8 cellular contexts compared by ENCODE assay signal in genomic region chr15:50685191-50685975, GRCh38. TPM values are rescaled to one million over a fixed set of nuclear protein-coding genes. Genes with fewer than 3 reads are reported as not detected.
DNase-seq lines count a peak whose midpoint lies in the region; ATAC-seq and TF ChIP-seq lines count a peak whose summit lies in the region.

No MANE protein-coding gene starts in this region.

- no peaks in the 10 kb centered on the region for H3K27me3 Mint-ChIP-seq in CD4-positive, alpha-beta T cell
- no peaks in the 10 kb centered on the region for H3K27me3 Mint-ChIP-seq in natural killer cell treated with Interleukin-12 subunit alpha and Interleukin-12 subunit beta and Interleukin-15 and Interleukin-18, amount 100 ng/mL, for 72 hours

- H3K4me3 Mint-ChIP-seq in CD4-positive, alpha-beta T cell = peak overlapping the region; percentile 100
- peak overlapping the region; percentile 85 for H3K4me3 Mint-ChIP-seq in natural killer cell treated with Interleukin-12 subunit alpha and Interleukin-12 subunit beta and Interleukin-15 and Interleukin-18, amount 100 ng/mL, for 72 hours

- peaks cover 16% of the 10 kb centered on the region for H3K4me1 ChIP-seq in ectodermal cell (ENCODE audit: control insufficient read depth, insufficient read depth, low read length)

- no peak for ATAC-seq in CD4-positive, alpha-beta T cell (ENCODE audit: poor library complexity)
- ATAC-seq in natural killer cell treated with Interleukin-12 subunit alpha and Interleukin-12 subunit beta and Interleukin-15 and Interleukin-18, amount 100 ng/mL, for 72 hours = no peak
- ATAC-seq in HG02884 (IDR thresholded peaks at IDR 0.05; ENCODE audit: unreplicated experiment) (no peak), GM21423 (IDR thresholded peaks at IDR 0.05; ENCODE audit: unreplicated experiment) (no peak)

- CTCF ChIA-PET in CD4-positive, alpha-beta T cell (lab: Charles Lee) = interaction anchor here (1.5 kb wide), 1 partner anchor 9 kb away, joined by 5 read pairs; no protein-coding TSS in a partner anchor

- peak overlapping the region; percentile 98 for H3K27ac Mint-ChIP-seq in CD4-positive, alpha-beta T cell
- peak overlapping the region; percentile 84 to 95 for H3K27ac Mint-ChIP-seq in natural killer cell treated with Interleukin-12 subunit alpha and Interleukin-12 subunit beta and Interleukin-15 and Interleukin-18, amount 100 ng/mL, for 72 hours

- peak overlapping the region; percentile 96 for H3K4me3 ChIP-seq in ectodermal cell (ENCODE audit: insufficient read depth, low read depth, low read length)

- H3K27ac ChIP-seq in CD4-positive, alpha-beta T cell (ENCODE audit: low read depth, low read length) = peak overlapping the region; percentile 95
- no peak overlapping the region for H3K27ac ChIP-seq in ectodermal cell (ENCODE audit: insufficient read depth, low read depth, low read length, poor library complexity, severe bottlenecking)

- TF ChIP-seq CTCF in CD4-positive, alpha-beta T cell (IDR thresholded peaks at IDR 0.05) = no peak

- 33 to 41% methylated on average over 21 to 22 of the region's 22 CpGs for WGBS in ectodermal cell, 2 experiments

- peaks cover 71% of the 10 kb centered on the region for H3K4me1 Mint-ChIP-seq in CD4-positive, alpha-beta T cell (ENCODE audit: low read depth)
- H3K4me1 Mint-ChIP-seq in natural killer cell treated with Interleukin-12 subunit alpha and Interleukin-12 subunit beta and Interleukin-15 and Interleukin-18, amount 100 ng/mL, for 72 hours (ENCODE audit: low read depth in 2 of 2) = peaks cover 46 to 48% of the 10 kb centered on the region in 2 donors

- no peak for DNase-seq in CD4-positive, alpha-beta T cell
- DNase-seq in NCI-H526 (lab: John Stamatoyannopoulos, UW) (peak; percentile 3 to 16), NCI-H1417 treated with DMSO at 0.1 percent for 48 hours (lab: John Stamatoyannopoulos, UW) (no peak), posterior vena cava (ENCODE audit: low spot score) (no peak)
- no peak for DNase-seq in natural killer cell treated with Interleukin-12 subunit alpha and Interleukin-12 subunit beta and Interleukin-15 and Interleukin-18, amount 100 ng/mL, for 72 hours (ENCODE audit: low spot score)

- no peaks in the 10 kb centered on the region for H3K9me3 Mint-ChIP-seq in CD4-positive, alpha-beta T cell
- no peaks in the 10 kb centered on the region for H3K9me3 Mint-ChIP-seq in natural killer cell treated with Interleukin-12 subunit alpha and Interleukin-12 subunit beta and Interleukin-15 and Interleukin-18, amount 100 ng/mL, for 72 hours

- H3K36me3 Mint-ChIP-seq in CD4-positive, alpha-beta T cell (ENCODE audit: low read depth) = peaks cover 53% of the 10 kb centered on the region
- H3K36me3 Mint-ChIP-seq in natural killer cell treated with Interleukin-12 subunit alpha and Interleukin-12 subunit beta and Interleukin-15 and Interleukin-18, amount 100 ng/mL, for 72 hours = peaks cover 11% of the 10 kb centered on the region

- peaks cover 6% of the 10 kb centered on the region for H3K36me3 ChIP-seq in ectodermal cell (ENCODE audit: control insufficient read depth, insufficient read depth, low read length)

- no peaks in the 10 kb centered on the region for H3K9me3 ChIP-seq in CD4-positive, alpha-beta T cell (ENCODE audit: control insufficient read depth, low read length)
- H3K9me3 ChIP-seq in ectodermal cell (ENCODE audit: control insufficient read depth, low read length) = no peaks in the 10 kb centered on the region

- intact Hi-C loops in CD4-positive, alpha-beta T cell (cut with DNase I, micrococcal nuclease) = loop anchor here in 1 of 2 experiments (2.0 to 10.0 kb wide), 5 partner anchors 191 to 1811 kb away; partner anchors contain the start of genes EID1, SECISBP2L and USP8
- intact Hi-C loops in posterior vena cava (cut with DNase I) = no loop called here

- no peaks in the 10 kb centered on the region for H3K27me3 ChIP-seq in CD4-positive, alpha-beta T cell (ENCODE audit: control insufficient read depth, insufficient read depth, low read length)
- no peaks in the 10 kb centered on the region for H3K27me3 ChIP-seq in ectodermal cell (ENCODE audit: control insufficient read depth, insufficient read depth, low read length, poor library complexity, severe bottlenecking)

- POLR2A ChIA-PET in CD4-positive, alpha-beta T cell (lab: Charles Lee) = interaction anchor here (0.5 to 2.3 kb wide), 5 partner anchors 79 to 1530 kb away, joined by 3 to 16 read pairs (median 5); partner anchors contain the start of genes COPS2, GABPB1 and SPPL2A

RNA-seq across cellular contexts. Expression of gene TRPM7, which starts 1.2 kb away (rescaled TPM):
- 10 to 100 TPM; 29.0 to 30.0 TPM for total RNA-seq in CD4-positive, alpha-beta T cell
- polyA plus RNA-seq in ectodermal cell (2013, experiment 1 of 4) = 26.9 TPM
- 29.4 TPM for polyA plus RNA-seq in ectodermal cell (2013, experiment 2 of 4)
- polyA plus RNA-seq in ectodermal cell (2013, experiment 3 of 4) = 19.0 TPM
- polyA plus RNA-seq in ectodermal cell (2013, experiment 4 of 4) = 22.0 TPM
- 10 to 100 TPM; 31.7 to 64.0 TPM for total RNA-seq in natural killer cell treated with Interleukin-12 subunit alpha and Interleukin-12 subunit beta and Interleukin-15 and Interleukin-18, amount 100 ng/mL, for 72 hours
- 10 to 100 TPM; 37.1 to 47.8 TPM for total RNA-seq in posterior vena cava

Comparison
In these comparisons a context has a peak if more than half of its experiments do, and no peak if none do; other contexts are left out.
1. DNase-seq: peak in NCI-H526 (2 of 2); none in CD4-positive, alpha-beta T cell (0 of 10), natural killer cell treated with Interleukin-12 subunit alpha and Interleukin-12 subunit beta and Interleukin-15 and Interleukin-18, amount 100 ng/mL, for 72 hours (single experiment), NCI-H1417 treated with DMSO at 0.1 percent for 48 hours (single experiment) and posterior vena cava (single experiment).